In the genomic region with DNA sequence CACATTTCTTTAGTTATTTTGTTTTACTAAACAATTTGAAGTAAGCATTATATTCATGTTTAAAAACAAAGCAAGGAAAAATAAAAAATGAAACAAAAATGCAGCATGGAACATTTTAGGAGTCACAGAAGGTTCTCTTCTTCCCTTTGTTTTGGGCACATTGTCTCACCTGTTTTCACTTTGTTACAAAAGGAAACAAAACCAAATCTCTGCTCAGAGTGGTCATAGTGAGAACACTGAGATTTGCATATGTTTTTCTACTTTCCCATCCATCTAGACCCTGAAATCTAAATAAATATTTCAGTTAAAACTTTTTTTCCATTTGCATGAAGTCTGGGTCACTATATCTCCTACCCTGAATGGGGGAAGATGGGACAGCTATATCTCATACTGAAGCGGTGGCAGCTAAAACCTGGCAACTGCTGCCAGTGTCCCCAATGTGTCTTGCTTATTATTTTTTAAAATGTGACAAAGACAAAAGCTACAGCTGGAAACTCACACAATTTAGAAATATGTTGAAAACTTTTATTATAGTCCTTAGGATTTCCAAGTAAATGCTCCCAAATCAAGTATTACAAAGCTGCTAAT, we compare ENCODE assay signal across 10 cellular contexts. TPM values are rescaled to one million over a fixed set of nuclear protein-coding genes. Genes with fewer than 3 reads are reported as not detected.
DNase-seq lines count a peak whose midpoint lies in the region; ATAC-seq, FAIRE-seq and TF ChIP-seq lines count a peak whose summit lies in the region.
"Had no signal": no experiment of that assay in that cellular context is flagged by ENCODE, and none has a peak within 500 bp of the region (broad histone marks: within the 10 kb centered on the region; RNA-seq: fewer than 3 reads in every experiment).

No MANE protein-coding gene starts in this region.

- peak overlapping the region; percentile 98 for H3K4me3 Mint-ChIP-seq in activated T-helper 17 cell treated with anti-CD3 and anti-CD28 coated beads, Interleukin-2, amount 50 U/mL, for 72 hours

- TF ChIP-seq CTCF in AG10803 (conservative IDR thresholded peaks at IDR 0.05; ENCODE audit: low read length) = no peak
- no peak for TF ChIP-seq CTCF in lower lobe of right lung (IDR thresholded peaks at IDR 0.05)

- H3K36me3 ChIP-seq in GM23248 (ENCODE audit: low read depth) (no peaks in the 10 kb centered on the region), lower lobe of right lung (peaks cover 9% of the 10 kb centered on the region), small intestine (ENCODE audit: control insufficient read depth in 2 of 2, insufficient read depth in 2 of 2, low read length in 2 of 2) (no peaks in the 10 kb centered on the region)

- peak overlapping the region; percentile 97 for H3K4me2 ChIP-seq in GM23248 (ENCODE audit: unreplicated experiment)

- ATAC-seq in activated T-helper 17 cell treated with anti-CD3 and anti-CD28 coated beads, Interleukin-2, amount 50 U/mL, for 72 hours (replicated peaks) = no peak
- no peak for ATAC-seq in lower lobe of right lung

- H3K27ac ChIP-seq in GM23248 (no peak overlapping the region), lower lobe of right lung (no peak overlapping the region), small intestine (ENCODE audit: low read depth in 1 of 2, low read length in 1 of 2) (no peak overlapping the region)

- H3K4me1 ChIP-seq in GM23248 (ENCODE audit: insufficient read depth) (peaks cover 40% of the 10 kb centered on the region), lower lobe of right lung (peaks cover 50% of the 10 kb centered on the region), small intestine (ENCODE audit: control insufficient read depth in 2 of 2, insufficient read depth in 1 of 2, low read depth in 1 of 2, low read length in 1 of 2) (peaks cover 0 to 16% of the 10 kb centered on the region in 2 donors)

- intact Hi-C loops in lower lobe of right lung (cut with DNase I) = no loop called here

- in situ Hi-C loops in GM23248 (cut with MboI) = no loop called here

- H3K9me3 Mint-ChIP-seq in activated T-helper 17 cell treated with anti-CD3 and anti-CD28 coated beads, Interleukin-2, amount 50 U/mL, for 72 hours = no peaks in the 10 kb centered on the region

- peak overlapping the region; percentile 48 for H3K27ac Mint-ChIP-seq in activated T-helper 17 cell treated with anti-CD3 and anti-CD28 coated beads, Interleukin-2, amount 50 U/mL, for 72 hours

- peaks cover 20% of the 10 kb centered on the region for H3K4me1 Mint-ChIP-seq in activated T-helper 17 cell treated with anti-CD3 and anti-CD28 coated beads, Interleukin-2, amount 50 U/mL, for 72 hours

- no peaks in the 10 kb centered on the region for H3K9me2 ChIP-seq in GM23248 (ENCODE audit: insufficient read depth)

- H3K9me3 ChIP-seq in GM23248 (ENCODE audit: low read depth) (no peaks in the 10 kb centered on the region), lower lobe of right lung (no peaks in the 10 kb centered on the region), small intestine (ENCODE audit: control insufficient read depth, low read depth) (no peaks in the 10 kb centered on the region)

- 40 to 41% methylated on average over 1 of the region's 1 CpG for WGBS in GM23248 (ENCODE audit: low coverage in 1 of 2, low lambda C conversion rate in 2 of 2, missing lambda C conversion rate in 2 of 2), 2 experiments
- 8 to 52% (median 46%) methylated on average over 1 of the region's 1 CpG for WGBS in small intestine, 3 donors

- H3K4me3 ChIP-seq in AG10803 (ENCODE audit: low read length) = peak overlapping the region; percentile 100
- H3K4me3 ChIP-seq in GM23248 = peak overlapping the region; percentile 98
- H3K4me3 ChIP-seq in lower lobe of right lung = peak overlapping the region; percentile 90
- peak overlapping the region in 1 of 2 donors; percentile 44 for H3K4me3 ChIP-seq in small intestine (ENCODE audit: low read depth in 1 of 2, low read length in 2 of 2)

- H3K36me3 Mint-ChIP-seq in activated T-helper 17 cell treated with anti-CD3 and anti-CD28 coated beads, Interleukin-2, amount 50 U/mL, for 72 hours (ENCODE audit: low read depth) = peaks cover 70% of the 10 kb centered on the region

- peak overlapping the region; percentile 94 for H3K9ac ChIP-seq in GM23248

- no peaks in the 10 kb centered on the region for H3F3A ChIP-seq in GM23248 (ENCODE audit: insufficient read depth)

- no peak overlapping the region for H2AFZ ChIP-seq in GM23248

- no peaks in the 10 kb centered on the region for H3K27me3 Mint-ChIP-seq in activated T-helper 17 cell treated with anti-CD3 and anti-CD28 coated beads, Interleukin-2, amount 50 U/mL, for 72 hours

- H3K27me3 ChIP-seq in GM23248 (replicated peaks; ENCODE audit: insufficient read depth) = no peaks in the 10 kb centered on the region
- H3K27me3 ChIP-seq in lower lobe of right lung (ENCODE audit: low read depth) = no peaks in the 10 kb centered on the region
- no peaks in the 10 kb centered on the region for H3K27me3 ChIP-seq in small intestine (ENCODE audit: control insufficient read depth in 2 of 2, insufficient read depth in 2 of 2, low read length in 2 of 2)

- DNase-seq in AG10803 (ENCODE audit: low read depth) = no peak
- no peak for DNase-seq in GM23248
- DNase-seq in lower lobe of right lung = no peak
- no peak for DNase-seq in activated effector memory CD4-positive, alpha-beta T cell treated with anti-CD3 and anti-CD28 coated beads, Interleukin-2, amount 50 U/mL, for 16 hours
- no peak for DNase-seq in small intestine
- no peak for DNase-seq in NCI-H2171 (lab: John Stamatoyannopoulos, UW)
- no peak for DNase-seq in stimulated activated CD4-positive, alpha-beta T cell treated with anti-CD3 and anti-CD28 coated beads, Interleukin-2, amount 100 ng/mL, for 24 hours
- DNase-seq: foreskin melanocyte; NK-92 treated with Interleukin-12 subunit alpha and Interleukin-12 subunit beta, amount 100 ng/mL, for 24 hours had no signal

- no peak for FAIRE-seq in small intestine (lab: Jason Lieb, UNC)

- peaks cover 83% of the 10 kb centered on the region for H3K79me2 ChIP-seq in GM23248 (ENCODE audit: insufficient read depth)

- H4K20me1 ChIP-seq in GM23248 (ENCODE audit: insufficient read depth) = peaks cover 24% of the 10 kb centered on the region; the same call in 1 of the 2 replicates

RNA-seq across cellular contexts. Expression of a gene that starts 3.5 kb away (rescaled TPM):
- 12.4 and 14.6 TPM in 2 replicates for total RNA-seq in GM23248 (2014; rRNA removed; shearing (Covaris generic))
- 3.2 and 3.9 TPM in 2 replicates for polyA plus RNA-seq in GM23248 (2016; fragmentation: Nextera tagmentation; extraction: Ambion mirVana)
- 10 to 100 TPM; 15.5 to 18.2 TPM for total RNA-seq in activated T-helper 17 cell treated with anti-CD3 and anti-CD28 coated beads, Interleukin-2, amount 50 U/mL, for 72 hours
- 20.6 TPM for total RNA-seq in lower lobe of right lung
- 1 to 10 TPM; 3.2 to 5.3 (median 4.0) TPM for polyA plus RNA-seq in small intestine

RNA-seq across cellular contexts. Expression of a gene that starts 3.9 kb away (rescaled TPM):
- total RNA-seq in GM23248 (2014; rRNA removed; shearing (Covaris generic)) = 8.3 and 15.9 TPM in 2 replicates
- polyA plus RNA-seq in GM23248 (2016; fragmentation: Nextera tagmentation; extraction: Ambion mirVana) (9.3 and 10.4 TPM in 2 replicates), small intestine (1 to 10 TPM; 3.8 to 4.2 (median 4.1) TPM)
- total RNA-seq in activated T-helper 17 cell treated with anti-CD3 and anti-CD28 coated beads, Interleukin-2, amount 50 U/mL, for 72 hours = 10 to 100 TPM in 1 of 2 donors, 1 to 10 TPM in 1; 6.7 to 15.2 TPM
- total RNA-seq in lower lobe of right lung = 8.9 TPM
